ENCODE assay signal across 8 cellular contexts in genomic region chr12:6891637-6892036, GRCh38. TPM values are rescaled to one million over a fixed set of nuclear protein-coding genes. Genes with fewer than 3 reads are reported as not detected.
DNase-seq lines count a peak whose midpoint lies in the region; ATAC-seq and TF ChIP-seq lines count a peak whose summit lies in the region.

No MANE protein-coding gene starts in this region.

- intact Hi-C loops in prostate gland (cut with DNase I) = loop anchor here (1.0 kb wide), 1 partner anchor 18 kb away; the partner anchor contains the start of gene SPSB2

- ATAC-seq in GM21576 (IDR thresholded peaks at IDR 0.05; ENCODE audit: unreplicated experiment) = peak; percentile 9

- TF ChIP-seq CTCF in fibroblast of pulmonary artery (IDR thresholded peaks at IDR 0.05; ENCODE audit: low read length, missing control alignments) (no peak), prostate gland (IDR thresholded peaks at IDR 0.05) (no peak)

- H3K4me3 ChIP-seq in SJCRH30 (peak overlapping the region; percentile 59), fibroblast of pulmonary artery (replicated peaks; ENCODE audit: low read depth, low read length) (peak overlapping the region; percentile 50), prostate gland (peak overlapping the region; percentile 42 to 47)

- TF ChIP-seq POLR2A in prostate gland (IDR thresholded peaks at IDR 0.05) = no peak

- 74% methylated on average over 6 of the region's 6 CpGs for WGBS in prostate gland

- H3K9me3 ChIP-seq in SJCRH30 (replicated peaks) (no peaks in the 10 kb centered on the region), prostate gland (no peaks in the 10 kb centered on the region)

- H3K36me3 ChIP-seq in SJCRH30 = no peaks in the 10 kb centered on the region
- H3K36me3 ChIP-seq in prostate gland = no peaks in the 10 kb centered on the region

- H3K27me3 ChIP-seq in SJCRH30 (no peaks in the 10 kb centered on the region), prostate gland (replicated peaks; ENCODE audit: insufficient read depth) (no peaks in the 10 kb centered on the region)

- no peak for DNase-seq in SJCRH30
- DNase-seq in fibroblast of pulmonary artery (ENCODE audit: low read depth) = no peak
- no peak for DNase-seq in prostate gland (ENCODE audit: low spot score)
- DNase-seq in GM03348 (ENCODE audit: low spot score) = no peak
- DNase-seq in NCI-H524 (lab: John Stamatoyannopoulos, UW) = no peak
- no peak for DNase-seq in NCI-H187 (lab: John Stamatoyannopoulos, UW)
- DNase-seq in DMS114 treated with DMSO at 0.1 percent for 48 hours (lab: John Stamatoyannopoulos, UW; ENCODE audit: unreplicated experiment) = no peak

- H3K27ac ChIP-seq in SJCRH30 (peak overlapping the region; percentile 63), prostate gland (peak overlapping the region; percentile 89 to 90)

- H3K4me1 ChIP-seq in SJCRH30 (peaks cover 7% of the 10 kb centered on the region), prostate gland (replicated peaks) (no peaks in the 10 kb centered on the region)

RNA-seq across cellular contexts. Expression of gene LRRC23, which starts 13.0 kb away (rescaled TPM):
- total RNA-seq in SJCRH30 (2014; rRNA removed; shearing (Covaris generic)) = 3.6 and 3.8 TPM in 2 replicates
- 10 to 100 TPM; 15.9 to 25.3 TPM for total RNA-seq in prostate gland

RNA-seq across cellular contexts. Expression of gene SPSB2, which starts 18.5 kb away (rescaled TPM):
- 2.6 and 3.7 TPM in 2 replicates for total RNA-seq in SJCRH30 (2014; rRNA removed; shearing (Covaris generic))
- total RNA-seq in prostate gland = 10 to 100 TPM; 12.7 to 23.5 TPM

RNA-seq across cellular contexts. Expression of gene ENO2, which starts 22.7 kb away (rescaled TPM):
- 1.8 and 2.1 TPM in 2 replicates for total RNA-seq in SJCRH30 (2014; rRNA removed; shearing (Covaris generic))
- total RNA-seq in prostate gland = 10 to 100 TPM in 1 of 2 donors, 1 to 10 TPM in 1; 6.9 to 13.0 TPM

RNA-seq across cellular contexts. Expression of gene TPI1, which starts 24.3 kb away (rescaled TPM):
- 1,296 and 1,386 TPM in 2 replicates for total RNA-seq in SJCRH30 (2014; rRNA removed; shearing (Covaris generic))
- 100 to 1,000 TPM; 404 to 443 TPM for total RNA-seq in prostate gland

RNA-seq across cellular contexts. Expression of gene ATN1, which starts 36.1 kb away (rescaled TPM):
- 13.2 and 14.2 TPM in 2 replicates for total RNA-seq in SJCRH30 (2014; rRNA removed; shearing (Covaris generic))
- 100 to 1,000 TPM in 1 of 2 donors, 10 to 100 TPM in 1; 93.0 to 129 TPM for total RNA-seq in prostate gland
